Comparison of ENCODE assay signal across 8 cellular contexts in genomic region chr15:44830692-44831408, GRCh38.
DNase-seq lines count a peak whose midpoint lies in the region; ATAC-seq and TF ChIP-seq lines count a peak whose summit lies in the region.
"Not testable (repeated sequence)": the region's sequence is repeated elsewhere in the genome, so short reads cannot be mapped to it uniquely, and the experiment has no call there.

No MANE protein-coding gene starts in this region.

- peak overlapping the region; percentile 60 for H3K4me2 ChIP-seq in BLaER1

- CTCF ChIA-PET in RWPE1 (lab: Yijun Ruan, JAX); activated CD4-positive, alpha-beta memory T cell treated with anti-CD3 and anti-CD28 coated beads, Interleukin-2, amount 10 ng/mL, durations not matched to agents 7 days and 5 days (lab: Charles Lee): not testable (repeated sequence)

- H3K4me1 ChIP-seq in BLaER1, result peaks cover 19% of the 10 kb centered on the region
- not testable (repeated sequence) for H3K4me1 ChIP-seq in lower lobe of right lung, spleen

- TF ChIP-seq CTCF in RWPE1 (conservative IDR thresholded peaks at IDR 0.05; ENCODE audit: low read depth); lower lobe of right lung (IDR thresholded peaks at IDR 0.05); spleen (IDR thresholded peaks at IDR 0.05 in 8 of 11, conservative IDR thresholded peaks at IDR 0.05 in 3 of 11): not testable (repeated sequence)

- intact Hi-C loops in lower lobe of right lung (cut with DNase I); spleen (cut with DNase I; ENCODE audit: low total_unique reads): not testable (repeated sequence)

- H3K27ac ChIP-seq in BLaER1 (peak overlapping the region; percentile 60), RWPE1 (peak overlapping the region; percentile 74), lower lobe of right lung (peak overlapping the region; percentile 6), spleen (peak overlapping the region in 6 of 8 donors; percentile 26 to 67 (median 32))

- H3K4me1 Mint-ChIP-seq in activated CD4-positive, alpha-beta memory T cell treated with anti-CD3 and anti-CD28 coated beads, Interleukin-2, amount 10 ng/mL, durations not matched to agents 7 days and 5 days, result not testable (repeated sequence)

- H3K27ac Mint-ChIP-seq in activated CD4-positive, alpha-beta memory T cell treated with anti-CD3 and anti-CD28 coated beads, Interleukin-2, amount 10 ng/mL, durations not matched to agents 7 days and 5 days, result peak overlapping the region; percentile 16

- not testable (repeated sequence) for H3K27me3 ChIP-seq in BLaER1; lower lobe of right lung (ENCODE audit: low read depth); spleen (replicated peaks in 1 of 7)

- H3K27me3 Mint-ChIP-seq in activated CD4-positive, alpha-beta memory T cell treated with anti-CD3 and anti-CD28 coated beads, Interleukin-2, amount 10 ng/mL, durations not matched to agents 7 days and 5 days, result not testable (repeated sequence)

- H3K9ac ChIP-seq in BLaER1, result peak overlapping the region; percentile 41; the same call in 1 of the 2 replicates

- H3K9me3 Mint-ChIP-seq in activated CD4-positive, alpha-beta memory T cell treated with anti-CD3 and anti-CD28 coated beads, Interleukin-2, amount 10 ng/mL, durations not matched to agents 7 days and 5 days, result not testable (repeated sequence)

- 26 to 41% (median 28%) methylated on average over 5 to 6 of the region's 6 CpGs for WGBS in spleen, 5 donors

- POLR2A ChIA-PET in RWPE1 (lab: Yijun Ruan, JAX; ENCODE audit: low non-redundant PET); activated CD4-positive, alpha-beta memory T cell treated with anti-CD3 and anti-CD28 coated beads, Interleukin-2, amount 10 ng/mL, durations not matched to agents 7 days and 5 days (lab: Charles Lee): not testable (repeated sequence)

- H3K9me3 ChIP-seq in BLaER1, lower lobe of right lung, spleen: not testable (repeated sequence)

- not testable (repeated sequence) for TF ChIP-seq POLR2A in spleen (IDR thresholded peaks at IDR 0.05)

- not testable (repeated sequence) for H4K20me1 ChIP-seq in BLaER1

- not testable (repeated sequence) for H3K4me3 ChIP-seq in BLaER1, lower lobe of right lung, spleen

- ATAC-seq in esophagus mucosa (peak; percentile 83), lower lobe of right lung (peak; percentile 38 to 44)

- not testable (repeated sequence) for H3K36me3 ChIP-seq in BLaER1, lower lobe of right lung, spleen

- H3K36me3 Mint-ChIP-seq in activated CD4-positive, alpha-beta memory T cell treated with anti-CD3 and anti-CD28 coated beads, Interleukin-2, amount 10 ng/mL, durations not matched to agents 7 days and 5 days (ENCODE audit: low read depth), result not testable (repeated sequence)

- DNase-seq in HT-29 (ENCODE audit: low spot score) (peak; percentile 85), astrocyte of the hippocampus (ENCODE audit: low read depth, low spot score) (peak; percentile 48)
- DNase-seq in RWPE1 (ENCODE audit: low spot score); activated CD4-positive, alpha-beta memory T cell treated with anti-CD3 and anti-CD28 coated beads, Interleukin-2, amount 10 ng/mL, durations not matched to agents 7 days and 5 days; lower lobe of right lung; spleen: not testable (repeated sequence)

- H3K4me3 Mint-ChIP-seq in activated CD4-positive, alpha-beta memory T cell treated with anti-CD3 and anti-CD28 coated beads, Interleukin-2, amount 10 ng/mL, durations not matched to agents 7 days and 5 days, result not testable (repeated sequence)

Comparison
In these comparisons a context has a peak if more than half of its experiments do, and no peak if none do; other contexts are left out.
1. H3K27ac ChIP-seq: peak in every context shown above with its lines; median percentile 74 in RWPE1; 60 in BLaER1; 32 in spleen; 6 in lower lobe of right lung.